In the genomic region with DNA sequence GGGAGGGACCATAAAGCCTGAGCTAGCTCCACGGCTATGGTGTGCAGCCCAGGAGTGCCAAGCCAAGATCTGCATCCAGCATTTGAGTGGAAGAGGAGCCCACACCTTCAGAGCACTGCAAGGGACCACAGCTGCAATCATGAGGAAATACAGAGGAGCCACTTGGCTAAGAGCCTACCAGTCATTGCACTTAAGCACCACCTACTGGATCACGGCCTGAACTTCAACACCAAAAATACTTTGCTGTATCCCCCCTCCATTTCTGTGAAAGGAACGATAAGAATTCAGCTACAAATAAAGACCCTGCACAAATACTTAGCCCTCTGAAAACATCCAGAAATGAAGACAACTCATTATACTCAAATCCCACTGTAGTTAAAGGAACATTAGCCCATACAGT, we compare ENCODE assay signal across 1 cellular context.
TF ChIP-seq lines count a peak whose summit lies in the region.

No MANE protein-coding gene starts in this region.

TF ChIP-seq in GM12878, 131 proteins besides CTCF, POLR2A, EP300 and RAD21 (continued from another document):
- TF ChIP-seq ZBTB11 (CRISPR knock-in tag; IDR thresholded peaks at IDR 0.05) = no peak
- TF ChIP-seq E4F1 (IDR thresholded peaks at IDR 0.05; ENCODE audit: borderline replicate concordance, partially characterized antibody) = no peak
- no peak for TF ChIP-seq KLF5 (IDR thresholded peaks at IDR 0.05; ENCODE audit: partially characterized antibody)
- no peak for TF ChIP-seq RB1 (IDR thresholded peaks at IDR 0.05; ENCODE audit: borderline replicate concordance)
- no peak for TF ChIP-seq CEBPZ (IDR thresholded peaks at IDR 0.05; ENCODE audit: low read depth, low read length)
- TF ChIP-seq TCF7 (IDR thresholded peaks at IDR 0.05; ENCODE audit: borderline replicate concordance) = no peak
- TF ChIP-seq, protein P1, sequence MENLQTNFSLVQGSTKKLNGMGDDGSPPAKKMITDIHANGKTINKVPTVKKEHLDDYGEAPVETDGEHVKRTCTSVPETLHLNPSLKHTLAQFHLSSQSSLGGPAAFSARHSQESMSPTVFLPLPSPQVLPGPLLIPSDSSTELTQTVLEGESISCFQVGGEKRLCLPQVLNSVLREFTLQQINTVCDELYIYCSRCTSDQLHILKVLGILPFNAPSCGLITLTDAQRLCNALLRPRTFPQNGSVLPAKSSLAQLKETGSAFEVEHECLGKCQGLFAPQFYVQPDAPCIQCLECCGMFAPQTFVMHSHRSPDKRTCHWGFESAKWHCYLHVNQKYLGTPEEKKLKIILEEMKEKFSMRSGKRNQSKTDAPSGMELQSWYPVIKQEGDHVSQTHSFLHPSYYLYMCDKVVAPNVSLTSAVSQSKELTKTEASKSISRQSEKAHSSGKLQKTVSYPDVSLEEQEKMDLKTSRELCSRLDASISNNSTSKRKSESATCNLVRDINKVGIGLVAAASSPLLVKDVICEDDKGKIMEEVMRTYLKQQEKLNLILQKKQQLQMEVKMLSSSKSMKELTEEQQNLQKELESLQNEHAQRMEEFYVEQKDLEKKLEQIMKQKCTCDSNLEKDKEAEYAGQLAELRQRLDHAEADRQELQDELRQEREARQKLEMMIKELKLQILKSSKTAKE (IDR thresholded peaks at IDR 0.05; ENCODE audit: low read depth, poor library complexity, severe bottlenecking) = no peak
- no peak for TF ChIP-seq FOS (IDR thresholded peaks at IDR 0.05; ENCODE audit: borderline replicate concordance, extremely low read depth, insufficient read length)
